8 cellular contexts compared by ENCODE assay signal in the genomic region with DNA sequence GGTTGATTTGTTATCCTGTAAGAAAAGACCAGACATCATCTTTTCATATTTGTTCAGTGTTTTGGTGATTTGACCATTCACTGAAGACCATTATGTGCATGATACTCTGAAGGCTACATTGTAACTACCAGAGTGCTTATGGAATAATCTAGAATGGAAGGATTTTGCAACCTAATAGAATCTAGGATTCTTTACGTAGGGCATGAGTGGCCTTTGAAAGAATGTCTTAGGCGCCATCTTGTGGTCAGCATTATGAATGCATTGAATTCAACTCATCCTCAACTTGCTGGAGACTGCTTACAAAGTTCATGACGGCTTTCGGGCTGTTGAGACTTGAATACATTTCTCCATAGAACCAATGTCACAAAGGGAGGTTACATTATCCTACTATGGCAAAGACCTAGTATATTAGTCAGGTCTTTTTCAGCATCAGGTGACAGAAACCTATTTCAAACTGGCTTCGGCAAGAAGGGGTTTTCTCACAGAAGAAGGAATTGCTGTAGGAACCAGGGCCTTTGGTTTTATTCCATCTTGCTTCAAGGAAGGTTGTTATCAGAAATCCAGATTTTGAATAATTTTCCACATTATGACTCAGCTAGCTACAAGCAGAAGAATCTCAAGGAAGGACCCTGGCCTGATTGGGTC.
DNase-seq lines count a peak whose midpoint lies in the region; ATAC-seq, FAIRE-seq and TF ChIP-seq lines count a peak whose summit lies in the region.

No MANE protein-coding gene starts in this region.

- H3K4me3 ChIP-seq in AG04450 (ENCODE audit: low read depth, low read length) = no peak overlapping the region

- POLR2A ChIA-PET in AG04450 (lab: Yijun Ruan, JAX) = interaction anchor here (0.6 kb wide), 1 partner anchor 1076 kb away, joined by 3 read pairs; no protein-coding TSS in a partner anchor

- peak; percentile 87 for TF ChIP-seq CTCF in AG04450 (IDR thresholded peaks at IDR 0.05; ENCODE audit: low read depth, low read length)

- TF ChIP-seq POLR2A in GM12892 (IDR thresholded peaks at IDR 0.05; ENCODE audit: low read depth, low read length) = no peak

- ATAC-seq in HG03135 (IDR thresholded peaks at IDR 0.05; ENCODE audit: unreplicated experiment) = peak; percentile 52

- FAIRE-seq in GM12892 (lab: Jason Lieb, UNC) (peak; percentile 93), endometrium (lab: Jason Lieb, UNC) (peak; percentile 82)

- no peaks in the 10 kb centered on the region for H3K9me3 ChIP-seq in AG04450 (ENCODE audit: control insufficient read depth, insufficient read depth, low read length)

- H3K27me3 ChIP-seq in AG04450 (ENCODE audit: control insufficient read depth, insufficient read depth, low read length) = peaks cover 4% of the 10 kb centered on the region

- H3K27ac ChIP-seq in AG04450 (ENCODE audit: low read depth, low read length) = no peak overlapping the region

- DNase-seq in AG04450 (ENCODE audit: low read depth, low spot score) = peak; percentile 61
- DNase-seq in GM12892 (ENCODE audit: insufficient read length) = peak; percentile 24
- DNase-seq in NCI-H345 (lab: John Stamatoyannopoulos, UW) = peak; percentile 61
- DNase-seq in activated CD4-positive, alpha-beta T cell treated with anti-CD3 and anti-CD28 coated beads for 48 hours = peak; percentile 58
- DNase-seq in midbrain (lab: John Stamatoyannopoulos, UW) = peak; percentile 73
- peak; percentile 59 for DNase-seq in stromal cell of bone marrow (ENCODE audit: low read depth)

- CTCF ChIA-PET in AG04450 (lab: Charles Lee) = interaction anchor here (0.6 to 7.9 kb wide), 6 partner anchors 130 to 359 kb away, joined by 3 to 64 read pairs (median 4); no protein-coding TSS in a partner anchor
